Comparison of ENCODE assay signal across 23 cellular contexts in the genomic region with DNA sequence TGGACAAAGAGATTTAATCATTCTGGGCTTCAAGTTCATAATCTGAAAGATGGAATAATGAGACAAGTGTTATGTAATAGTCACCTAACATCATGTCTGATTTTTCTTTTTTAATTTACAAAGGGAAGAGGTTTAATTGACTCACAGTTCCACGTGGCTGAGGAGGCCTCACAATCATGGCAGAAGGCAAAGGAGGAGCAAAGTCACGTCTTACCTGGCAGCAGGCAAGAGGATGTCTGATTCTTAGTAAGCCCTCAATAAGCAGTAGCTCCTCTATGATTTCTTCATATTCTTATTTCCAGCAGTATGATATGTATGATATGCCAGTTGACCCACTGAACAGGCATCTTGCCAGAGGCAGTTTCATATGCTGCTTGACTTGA.
DNase-seq lines count a peak whose midpoint lies in the region; ATAC-seq and TF ChIP-seq lines count a peak whose summit lies in the region.
"Had no signal": no experiment of that assay in that cellular context is flagged by ENCODE, and none has a peak within 500 bp of the region (broad histone marks: within the 10 kb centered on the region; RNA-seq: fewer than 3 reads in every experiment).

No MANE protein-coding gene starts in this region.

- DNase-seq in activated T-cell treated with anti-CD3 and anti-CD28 coated beads, Interleukin-2, amount 50 U/mL, for 72 hours, result no peak
- DNase-seq in activated T-cell treated with anti-CD3 and anti-CD28 coated beads, Interleukin-2, amount 50 U/mL, for 1 hour, result no peak
- DNase-seq in T-cell, result no peak
- no peak for DNase-seq in Right ventricle myocardium superior
- DNase-seq in upper lobe of left lung, result no peak
- no peak for DNase-seq in NCI-H2107 (lab: John Stamatoyannopoulos, UW)
- DNase-seq: activated CD4-positive, alpha-beta T cell treated with anti-CD3 and anti-CD28 coated beads for 1 hour; activated effector memory CD4-positive, alpha-beta T cell treated with Interleukin-2 at 50 U/mL for 16 hours; BE2C; COR-L47; dorsolateral prefrontal cortex; left ventricle myocardium superior; MG63; midbrain; natural killer cell; retina; SIG-M5; small intestine; stimulated activated CD4-positive, alpha-beta T cell treated with anti-CD3 and anti-CD28 coated beads, Interleukin-2, amount 100 ng/mL, for 24 hours had no signal

- intact Hi-C loops in Right ventricle myocardium superior (cut with DNase I), result no loop called here

- H3K4me3 ChIP-seq in upper lobe of left lung, result no peak overlapping the region
- H3K4me3 ChIP-seq: dorsolateral prefrontal cortex, MG63 had no signal

- no peaks in the 10 kb centered on the region for H3K27me3 Mint-ChIP-seq in activated T-cell treated with anti-CD3 and anti-CD28 coated beads, Interleukin-2, amount 50 U/mL, for 72 hours (ENCODE audit: low read depth)
- H3K27me3 Mint-ChIP-seq in T-cell, result peaks cover 0 to 3% of the 10 kb centered on the region in 2 donors
- H3K27me3 Mint-ChIP-seq in stimulated activated naive CD8-positive, alpha-beta T cell treated with anti-CD3 and anti-CD28 coated beads, Interleukin-15, Interleukin-2, amounts not matched to agents 100 ng/mL and 50 ng/mL, for 24 hours, result no peaks in the 10 kb centered on the region
- H3K27me3 Mint-ChIP-seq: activated naive CD8-positive, alpha-beta T cell treated with anti-CD3 and anti-CD28 coated beads, Interleukin-2, amount 50 U/mL, for 24 hours had no signal

- 57 to 67% methylated on average over 2 of the region's 2 CpGs for WGBS in upper lobe of left lung, 2 donors

- H3K4me3 Mint-ChIP-seq in activated T-cell treated with anti-CD3 and anti-CD28 coated beads, Interleukin-2, amount 50 U/mL, for 72 hours, result peak overlapping the region in 1 of 2 donors; percentile 40
- H3K4me3 Mint-ChIP-seq in T-cell, result no peak overlapping the region
- no peak overlapping the region for H3K4me3 Mint-ChIP-seq in stimulated activated naive CD8-positive, alpha-beta T cell treated with anti-CD3 and anti-CD28 coated beads, Interleukin-15, Interleukin-2, amounts not matched to agents 100 ng/mL and 50 ng/mL, for 24 hours
- H3K4me3 Mint-ChIP-seq: activated naive CD8-positive, alpha-beta T cell treated with anti-CD3 and anti-CD28 coated beads, Interleukin-2, amount 50 U/mL, for 24 hours; natural killer cell had no signal

- POLR2A ChIA-PET in T-cell (lab: Charles Lee), result no interaction called here

- CTCF ChIA-PET in T-cell (lab: Charles Lee), result no interaction called here

- peaks cover 3 to 6% of the 10 kb centered on the region in 2 donors for H3K9me3 Mint-ChIP-seq in activated T-cell treated with anti-CD3 and anti-CD28 coated beads, Interleukin-2, amount 50 U/mL, for 72 hours
- H3K9me3 Mint-ChIP-seq in T-cell, result peaks cover 3 to 6% (median 4%) of the 10 kb centered on the region in 3 donors
- H3K9me3 Mint-ChIP-seq in stimulated activated naive CD8-positive, alpha-beta T cell treated with anti-CD3 and anti-CD28 coated beads, Interleukin-15, Interleukin-2, amounts not matched to agents 100 ng/mL and 50 ng/mL, for 24 hours, result peaks cover 10% of the 10 kb centered on the region

- no peak overlapping the region for H3K27ac ChIP-seq in upper lobe of left lung

- H3K4me1 ChIP-seq in upper lobe of left lung, result no peaks in the 10 kb centered on the region
- H3K4me1 ChIP-seq: BE2C had no signal

- ATAC-seq in activated T-cell treated with anti-CD3 and anti-CD28 coated beads, Interleukin-2, amount 50 U/mL, for 72 hours (replicated peaks in 1 of 2), result peak; percentile 43 to 49
- ATAC-seq in HG02759 (IDR thresholded peaks at IDR 0.05; ENCODE audit: unreplicated experiment), result peak; percentile 0
- no peak for ATAC-seq in T-cell (replicated peaks in 1 of 4)
- ATAC-seq in Right ventricle myocardium superior (ENCODE audit: poor library complexity), result no peak
- no peak for ATAC-seq in upper lobe of left lung (ENCODE audit: low FRiP score in 2 of 2)
- ATAC-seq: left ventricle myocardium superior, Panc1 had no signal

- no peaks in the 10 kb centered on the region for H3K36me3 ChIP-seq in upper lobe of left lung
- H3K36me3 ChIP-seq: BE2C, MG63 had no signal

- H3K4me1 Mint-ChIP-seq in activated T-cell treated with anti-CD3 and anti-CD28 coated beads, Interleukin-2, amount 50 U/mL, for 72 hours (ENCODE audit: low read depth), result peaks cover 7% of the 10 kb centered on the region
- peaks cover 0 to 8% (median 3%) of the 10 kb centered on the region in 3 donors for H3K4me1 Mint-ChIP-seq in T-cell
- H3K4me1 Mint-ChIP-seq in stimulated activated naive CD8-positive, alpha-beta T cell treated with anti-CD3 and anti-CD28 coated beads, Interleukin-15, Interleukin-2, amounts not matched to agents 100 ng/mL and 50 ng/mL, for 24 hours (ENCODE audit: low read depth), result peaks cover 16% of the 10 kb centered on the region

- peaks cover 3 to 4% of the 10 kb centered on the region in 2 donors for H3K36me3 Mint-ChIP-seq in activated T-cell treated with anti-CD3 and anti-CD28 coated beads, Interleukin-2, amount 50 U/mL, for 72 hours (ENCODE audit: insufficient read depth in 2 of 2)
- H3K36me3 Mint-ChIP-seq in T-cell, result no peaks in the 10 kb centered on the region
- no peaks in the 10 kb centered on the region for H3K36me3 Mint-ChIP-seq in stimulated activated naive CD8-positive, alpha-beta T cell treated with anti-CD3 and anti-CD28 coated beads, Interleukin-15, Interleukin-2, amounts not matched to agents 100 ng/mL and 50 ng/mL, for 24 hours (ENCODE audit: low read depth)
- H3K36me3 Mint-ChIP-seq: natural killer cell had no signal

- H3K9me3 ChIP-seq in upper lobe of left lung, result no peaks in the 10 kb centered on the region
- H3K9me3 ChIP-seq: BE2C, MG63 had no signal

- TF ChIP-seq EP300 in upper lobe of left lung (IDR thresholded peaks at IDR 0.05), result no peak

- no peak for TF ChIP-seq POLR2A in upper lobe of left lung (IDR thresholded peaks at IDR 0.05)

- no peak for TF ChIP-seq CTCF in upper lobe of left lung (IDR thresholded peaks at IDR 0.05)

- H3K27ac Mint-ChIP-seq in activated T-cell treated with anti-CD3 and anti-CD28 coated beads, Interleukin-2, amount 50 U/mL, for 72 hours, result peak overlapping the region; percentile 5
- H3K27ac Mint-ChIP-seq in T-cell, result peak overlapping the region; percentile 5 to 24
- H3K27ac Mint-ChIP-seq in stimulated activated naive CD8-positive, alpha-beta T cell treated with anti-CD3 and anti-CD28 coated beads, Interleukin-15, Interleukin-2, amounts not matched to agents 100 ng/mL and 50 ng/mL, for 24 hours, result peak overlapping the region; percentile 17
- H3K27ac Mint-ChIP-seq: activated naive CD8-positive, alpha-beta T cell treated with anti-CD3 and anti-CD28 coated beads, Interleukin-2, amount 50 U/mL, for 24 hours had no signal

- H3K27me3 ChIP-seq in upper lobe of left lung, result no peaks in the 10 kb centered on the region
- H3K27me3 ChIP-seq: BE2C, dorsolateral prefrontal cortex, MG63 had no signal

Comparison
In these comparisons a context has a peak if more than half of its experiments do, and no peak if none do; other contexts are left out.
1. ATAC-seq: peak in activated T-cell treated with anti-CD3 and anti-CD28 coated beads, Interleukin-2, amount 50 U/mL, for 72 hours (2 of 2) and HG02759 (single experiment); none in T-cell (0 of 4), Right ventricle myocardium superior (single experiment) and upper lobe of left lung (0 of 2).
2. Peak in every context shown above with its lines, with median percentiles within 50 percentile points of each other: H3K27ac Mint-ChIP-seq.